ENCODE assay signal across 29 cellular contexts in genomic region chr7:40283391-40283790, GRCh38.
"Had no signal": no experiment of that assay in that cellular context is flagged by ENCODE, and none has a peak within 500 bp of the region (broad histone marks: within the 10 kb centered on the region; RNA-seq: fewer than 3 reads in every experiment).

No MANE protein-coding gene starts in this region.

- H3K9me3 ChIP-seq: mucosa of descending colon, neutrophil, pancreas, testis, tibial artery, upper lobe of right lung, uterus had no signal

- H3K36me3 ChIP-seq: esophagus squamous epithelium, heart right ventricle, left lung, neutrophil, pancreas, tibial artery, upper lobe of right lung, uterus had no signal

- ATAC-seq: heart right ventricle; left lung; mucosa of descending colon; natural killer cell treated with Interleukin-12 subunit alpha and Interleukin-12 subunit beta and Interleukin-15 and Interleukin-18, amount 100 ng/mL, for 72 hours; pancreas; sciatic nerve; stimulated activated effector memory CD8-positive, alpha-beta T cell treated with anti-CD3 and anti-CD28 coated beads, Interleukin-12 subunit alpha, Interleukin-12 subunit beta, amount 100 ng/mL, for 72 hours; upper lobe of right lung had no signal

- FAIRE-seq: colon, pancreas had no signal

- H3K36me3 Mint-ChIP-seq: naive B cell; natural killer cell treated with Interleukin-12 subunit alpha and Interleukin-12 subunit beta and Interleukin-15 and Interleukin-18, amount 100 ng/mL, for 72 hours; stimulated activated effector memory CD8-positive, alpha-beta T cell treated with anti-CD3 and anti-CD28 coated beads, Interleukin-12 subunit alpha, Interleukin-12 subunit beta, amount 100 ng/mL, for 72 hours had no signal

- H3K27ac Mint-ChIP-seq: dendritic cell treated with granulocyte-macrophage colony-stimulating factor and Interleukin-4, amounts not matched to agents 40 ng/mL and 50 ng/mL, for 4 days; endodermal cell; mesothelial cell of epicardium; naive B cell; natural killer cell treated with Interleukin-12 subunit alpha and Interleukin-12 subunit beta and Interleukin-15 and Interleukin-18, amount 100 ng/mL, for 72 hours; stimulated activated effector memory CD8-positive, alpha-beta T cell treated with anti-CD3 and anti-CD28 coated beads, Interleukin-12 subunit alpha, Interleukin-12 subunit beta, amount 100 ng/mL, for 72 hours had no signal

- H3K27me3 ChIP-seq: esophagus squamous epithelium, heart right ventricle, left lung, neutrophil, pancreas, testis, tibial artery, upper lobe of right lung, uterus had no signal

- H3K9me3 Mint-ChIP-seq: dendritic cell treated with granulocyte-macrophage colony-stimulating factor and Interleukin-4, amounts not matched to agents 40 ng/mL and 50 ng/mL, for 4 days; endodermal cell; natural killer cell treated with Interleukin-12 subunit alpha and Interleukin-12 subunit beta and Interleukin-15 and Interleukin-18, amount 100 ng/mL, for 72 hours had no signal

- H3K4me1 ChIP-seq: esophagus squamous epithelium, heart right ventricle, left lung, pancreas, testis, tibial artery, upper lobe of right lung, uterus had no signal

- DNase-seq: effector CD8-positive, alpha-beta T cell; endodermal cell; esophagus squamous epithelium; foreskin melanocyte; glutamatergic neuron; heart right ventricle; hippocampal formation; islet precursor cell; left lung; mesenchymal stem cell; mucosa of descending colon; naive B cell; pancreas; stimulated activated CD4-positive, alpha-beta T cell treated with anti-CD3 and anti-CD28 coated beads, Interleukin-2, amount 100 ng/mL, for 24 hours; stimulated activated CD4-positive, alpha-beta T cell treated with anti-CD3 and anti-CD28 coated beads, Interleukin-4, amount 100 ng/mL, for 24 hours; stimulated activated naive CD4-positive, alpha-beta T cell treated with Interleukin-2 at 50 U/mL for 16 hours; substantia nigra; testis; tibial artery; upper lobe of right lung; uterus had no signal

- H3K27ac ChIP-seq: esophagus squamous epithelium, heart right ventricle, left lung, neutrophil, pancreas, testis, tibial artery, upper lobe of right lung, uterus had no signal

- H3K4me3 Mint-ChIP-seq: dendritic cell treated with granulocyte-macrophage colony-stimulating factor and Interleukin-4, amounts not matched to agents 40 ng/mL and 50 ng/mL, for 4 days; endodermal cell; mesothelial cell of epicardium; naive B cell; natural killer cell treated with Interleukin-12 subunit alpha and Interleukin-12 subunit beta and Interleukin-15 and Interleukin-18, amount 100 ng/mL, for 72 hours; neural crest cell; stimulated activated effector memory CD8-positive, alpha-beta T cell treated with anti-CD3 and anti-CD28 coated beads, Interleukin-12 subunit alpha, Interleukin-12 subunit beta, amount 100 ng/mL, for 72 hours had no signal

- H3K4me3 ChIP-seq: esophagus squamous epithelium, heart right ventricle, left lung, mucosa of descending colon, pancreas, testis, tibial artery, upper lobe of right lung, uterus had no signal

- H3K4me1 Mint-ChIP-seq: mesothelial cell of epicardium; naive B cell; neural crest cell; stimulated activated effector memory CD8-positive, alpha-beta T cell treated with anti-CD3 and anti-CD28 coated beads, Interleukin-12 subunit alpha, Interleukin-12 subunit beta, amount 100 ng/mL, for 72 hours had no signal
